In the genomic region with DNA sequence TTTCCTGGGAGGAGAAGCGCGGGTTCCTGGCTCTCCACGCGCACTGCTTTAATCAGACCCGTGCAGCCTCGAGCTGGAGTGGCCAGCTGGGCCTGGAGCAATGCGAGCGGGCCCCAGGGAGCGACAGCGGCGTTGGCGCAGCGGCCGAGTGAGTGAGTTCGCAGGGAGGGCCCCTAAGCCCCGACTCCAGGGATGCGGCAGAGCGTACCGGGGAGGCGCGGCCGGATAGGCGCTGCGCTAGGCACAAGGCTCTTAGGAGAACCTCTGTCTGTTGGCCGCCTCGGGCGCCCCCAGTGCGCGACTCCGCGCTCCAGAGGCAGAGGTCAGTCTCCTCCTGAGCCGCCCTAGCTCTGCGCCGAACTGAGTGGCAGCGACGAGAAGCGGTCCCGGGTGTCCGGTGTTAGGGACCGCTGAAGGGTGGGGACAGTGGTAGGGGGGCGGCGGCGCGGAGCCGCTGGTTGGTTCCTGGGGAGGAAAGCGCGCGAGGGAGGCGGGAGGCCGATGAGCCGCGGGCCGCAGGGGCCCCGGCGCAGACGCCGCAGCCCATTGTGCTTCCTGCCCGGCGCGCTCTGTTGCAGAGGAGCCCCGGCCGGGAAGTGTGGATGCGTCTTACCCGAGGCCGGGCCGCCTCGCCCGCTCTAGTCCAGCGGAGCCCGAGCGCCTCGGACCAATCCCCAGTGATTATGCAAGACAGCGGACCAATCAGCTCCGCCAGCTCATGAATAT, we compare ENCODE assay signal across 1 cellular context.
TF ChIP-seq lines count a peak whose summit lies in the region.

No MANE protein-coding gene starts in this region.

TF ChIP-seq in A549, 52 proteins besides CTCF, POLR2A, EP300 and RAD21 (continued from another document):
- TF ChIP-seq ZNF302 (CRISPR knock-in tag; IDR thresholded peaks at IDR 0.05) (no peak), NR3C1 (IDR thresholded peaks at IDR 0.05) (no peak), RARB (CRISPR knock-in tag; IDR thresholded peaks at IDR 0.05) (no peak), HEYL (CRISPR knock-in tag; IDR thresholded peaks at IDR 0.05) (no peak), EHMT2 (IDR thresholded peaks at IDR 0.05; ENCODE audit: low read depth) (no peak), BHLHE40 (IDR thresholded peaks at IDR 0.05; ENCODE audit: low read depth, low read length) (no peak), PHF8 (IDR thresholded peaks at IDR 0.05; ENCODE audit: borderline replicate concordance, low read depth) (peak; percentile 81), FOSL2 (IDR thresholded peaks at IDR 0.05) (no peak), FOSL2 (CRISPR knock-in tag; IDR thresholded peaks at IDR 0.05) (no peak), SREBF2 (IDR thresholded peaks at IDR 0.05) (no peak), SMC3 (IDR thresholded peaks at IDR 0.05) (no peak), NFE2L2 (conservative IDR thresholded peaks at IDR 0.05; ENCODE audit: low read length) (no peak), RNF2 (IDR thresholded peaks at IDR 0.05; ENCODE audit: borderline replicate concordance, low read depth) (0 out of 2 replicates have a peak, but pooled peaks have one; percentile 70)
- TF ChIP-seq, protein P1, sequence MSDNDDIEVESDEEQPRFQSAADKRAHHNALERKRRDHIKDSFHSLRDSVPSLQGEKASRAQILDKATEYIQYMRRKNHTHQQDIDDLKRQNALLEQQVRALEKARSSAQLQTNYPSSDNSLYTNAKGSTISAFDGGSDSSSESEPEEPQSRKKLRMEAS (IDR thresholded peaks at IDR 0.05) = peak; percentile 65
- TF ChIP-seq, protein P2, sequence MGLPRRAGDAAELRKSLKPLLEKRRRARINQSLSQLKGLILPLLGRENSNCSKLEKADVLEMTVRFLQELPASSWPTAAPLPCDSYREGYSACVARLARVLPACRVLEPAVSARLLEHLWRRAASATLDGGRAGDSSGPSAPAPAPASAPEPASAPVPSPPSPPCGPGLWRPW (IDR thresholded peaks at IDR 0.05) = no peak
- TF ChIP-seq, protein P3, sequence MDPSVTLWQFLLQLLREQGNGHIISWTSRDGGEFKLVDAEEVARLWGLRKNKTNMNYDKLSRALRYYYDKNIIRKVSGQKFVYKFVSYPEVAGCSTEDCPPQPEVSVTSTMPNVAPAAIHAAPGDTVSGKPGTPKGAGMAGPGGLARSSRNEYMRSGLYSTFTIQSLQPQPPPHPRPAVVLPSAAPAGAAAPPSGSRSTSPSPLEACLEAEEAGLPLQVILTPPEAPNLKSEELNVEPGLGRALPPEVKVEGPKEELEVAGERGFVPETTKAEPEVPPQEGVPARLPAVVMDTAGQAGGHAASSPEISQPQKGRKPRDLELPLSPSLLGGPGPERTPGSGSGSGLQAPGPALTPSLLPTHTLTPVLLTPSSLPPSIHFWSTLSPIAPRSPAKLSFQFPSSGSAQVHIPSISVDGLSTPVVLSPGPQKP (IDR thresholded peaks at IDR 0.05; ENCODE audit: low read depth, low read length) = no peak
- TF ChIP-seq, protein P4, sequence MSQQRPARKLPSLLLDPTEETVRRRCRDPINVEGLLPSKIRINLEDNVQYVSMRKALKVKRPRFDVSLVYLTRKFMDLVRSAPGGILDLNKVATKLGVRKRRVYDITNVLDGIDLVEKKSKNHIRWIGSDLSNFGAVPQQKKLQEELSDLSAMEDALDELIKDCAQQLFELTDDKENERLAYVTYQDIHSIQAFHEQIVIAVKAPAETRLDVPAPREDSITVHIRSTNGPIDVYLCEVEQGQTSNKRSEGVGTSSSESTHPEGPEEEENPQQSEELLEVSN (IDR thresholded peaks at IDR 0.05; ENCODE audit: borderline replicate concordance, low read depth) = peak; percentile 31; the same call in 1 of the 2 replicates
- TF ChIP-seq, protein P5, sequence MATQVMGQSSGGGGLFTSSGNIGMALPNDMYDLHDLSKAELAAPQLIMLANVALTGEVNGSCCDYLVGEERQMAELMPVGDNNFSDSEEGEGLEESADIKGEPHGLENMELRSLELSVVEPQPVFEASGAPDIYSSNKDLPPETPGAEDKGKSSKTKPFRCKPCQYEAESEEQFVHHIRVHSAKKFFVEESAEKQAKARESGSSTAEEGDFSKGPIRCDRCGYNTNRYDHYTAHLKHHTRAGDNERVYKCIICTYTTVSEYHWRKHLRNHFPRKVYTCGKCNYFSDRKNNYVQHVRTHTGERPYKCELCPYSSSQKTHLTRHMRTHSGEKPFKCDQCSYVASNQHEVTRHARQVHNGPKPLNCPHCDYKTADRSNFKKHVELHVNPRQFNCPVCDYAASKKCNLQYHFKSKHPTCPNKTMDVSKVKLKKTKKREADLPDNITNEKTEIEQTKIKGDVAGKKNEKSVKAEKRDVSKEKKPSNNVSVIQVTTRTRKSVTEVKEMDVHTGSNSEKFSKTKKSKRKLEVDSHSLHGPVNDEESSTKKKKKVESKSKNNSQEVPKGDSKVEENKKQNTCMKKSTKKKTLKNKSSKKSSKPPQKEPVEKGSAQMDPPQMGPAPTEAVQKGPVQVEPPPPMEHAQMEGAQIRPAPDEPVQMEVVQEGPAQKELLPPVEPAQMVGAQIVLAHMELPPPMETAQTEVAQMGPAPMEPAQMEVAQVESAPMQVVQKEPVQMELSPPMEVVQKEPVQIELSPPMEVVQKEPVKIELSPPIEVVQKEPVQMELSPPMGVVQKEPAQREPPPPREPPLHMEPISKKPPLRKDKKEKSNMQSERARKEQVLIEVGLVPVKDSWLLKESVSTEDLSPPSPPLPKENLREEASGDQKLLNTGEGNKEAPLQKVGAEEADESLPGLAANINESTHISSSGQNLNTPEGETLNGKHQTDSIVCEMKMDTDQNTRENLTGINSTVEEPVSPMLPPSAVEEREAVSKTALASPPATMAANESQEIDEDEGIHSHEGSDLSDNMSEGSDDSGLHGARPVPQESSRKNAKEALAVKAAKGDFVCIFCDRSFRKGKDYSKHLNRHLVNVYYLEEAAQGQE (IDR thresholded peaks at IDR 0.05) = no peak
TF ChIP-seq in A549: peak in this region for 7.
